ENCODE assay signal across 10 cellular contexts in genomic region chr22:21832291-21833290, GRCh38. TPM values are rescaled to one million over a fixed set of nuclear protein-coding genes. Genes with fewer than 3 reads are reported as not detected.
DNase-seq lines count a peak whose midpoint lies in the region; ATAC-seq and TF ChIP-seq lines count a peak whose summit lies in the region.
"Had no signal": no experiment of that assay in that cellular context is flagged by ENCODE, and none has a peak within 500 bp of the region (broad histone marks: within the 10 kb centered on the region; RNA-seq: fewer than 3 reads in every experiment).

No MANE protein-coding gene starts in this region.

- H4K20me1 ChIP-seq in OCI-LY1 (ENCODE audit: insufficient read depth, low read length), result no peaks in the 10 kb centered on the region; the same call in 1 of the 2 replicates
- H4K20me1 ChIP-seq in H9 (ENCODE audit: control insufficient read depth, insufficient read depth, insufficient read length), result no peaks in the 10 kb centered on the region

- H2BK120ac ChIP-seq in H9 (ENCODE audit: low read depth, low read length, poor library complexity, severe bottlenecking), result no peak overlapping the region

- no peak overlapping the region for H3K4me2 ChIP-seq in OCI-LY1 (ENCODE audit: low read length)
- no peak overlapping the region for H3K4me2 ChIP-seq in H9 (ENCODE audit: insufficient read depth, insufficient read length, low read length)

- H3K9me2 ChIP-seq in OCI-LY1 (ENCODE audit: low read depth, low read length), result no peaks in the 10 kb centered on the region

- H2BK20ac ChIP-seq in H9 (ENCODE audit: low read depth, low read length, poor library complexity, severe bottlenecking), result no peak overlapping the region

- no peaks in the 10 kb centered on the region for H3K9me3 Mint-ChIP-seq in CD4-positive, alpha-beta T cell
- H3K9me3 Mint-ChIP-seq in H9, result no peaks in the 10 kb centered on the region

- no peaks in the 10 kb centered on the region for H3K27me3 ChIP-seq in CD4-positive, alpha-beta T cell (ENCODE audit: control insufficient read depth, insufficient read depth, low read length)
- H3K27me3 ChIP-seq in OCI-LY1 (ENCODE audit: insufficient read depth, low read length) (no peaks in the 10 kb centered on the region), neutrophil (no peaks in the 10 kb centered on the region), H9 (ENCODE audit: insufficient read depth, low read length) (no peaks in the 10 kb centered on the region; the same call in 1 of the 2 replicates)

- H3K23ac ChIP-seq in H9 (ENCODE audit: insufficient read length, low read depth, low read length), result no peak overlapping the region

- no peak for DNase-seq in CD4-positive, alpha-beta T cell
- DNase-seq in fibroblast of villous mesenchyme (ENCODE audit: low read depth) (peak; percentile 42), T-helper 9 cell (no peak), NCI-H2029 treated with DMSO at 0.1 percent for 48 hours (lab: John Stamatoyannopoulos, UW) (no peak), H9 (no peak)
- DNase-seq: activated effector memory CD4-positive, alpha-beta T cell treated with anti-CD3 and anti-CD28 coated beads, Interleukin-2, amount 50 U/mL, for 16 hours; HCEC 1CT had no signal

- no peak overlapping the region for H3K18ac ChIP-seq in H9 (ENCODE audit: insufficient read length, low read depth, low read length)

- WGBS in H9 (ENCODE audit: extremely low coverage, insufficient read length, low lambda C conversion rate), result no CpG with 5 or more reads among the region's 8 CpGs

- H3K27ac ChIP-seq in CD4-positive, alpha-beta T cell (ENCODE audit: low read depth, low read length), result no peak overlapping the region
- H3K27ac ChIP-seq in OCI-LY1 (ENCODE audit: low read depth, low read length, poor library complexity, severe bottlenecking) (peak overlapping the region; percentile 49), neutrophil (peak overlapping the region; percentile 73), H9 (ENCODE audit: insufficient read length, low read depth, low read length) (no peak overlapping the region)

- no peak overlapping the region for H4K8ac ChIP-seq in H9 (replicated peaks; ENCODE audit: insufficient read length, low read depth, low read length)

- no peak overlapping the region for H2AK5ac ChIP-seq in H9 (ENCODE audit: insufficient read length, low read length)

- peak overlapping the region; percentile 66 for H3K27ac Mint-ChIP-seq in CD4-positive, alpha-beta T cell
- H3K27ac Mint-ChIP-seq in H9, result peak overlapping the region in 1 of 3 experiments; percentile 6; a peak in 1 of 7 replicates

- no peak overlapping the region for H2BK12ac ChIP-seq in H9 (ENCODE audit: insufficient read length, low read depth, low read length)

- H2BK15ac ChIP-seq in H9 (ENCODE audit: low read depth, low read length), result no peak overlapping the region

- H3K4me3 Mint-ChIP-seq in CD4-positive, alpha-beta T cell, result peak overlapping the region; percentile 57
- H3K4me3 Mint-ChIP-seq in H9, result no peak overlapping the region

- peaks cover 81% of the 10 kb centered on the region for H3K4me1 Mint-ChIP-seq in CD4-positive, alpha-beta T cell (ENCODE audit: low read depth)
- peaks cover 28 to 34% of the 10 kb centered on the region in 2 experiments for H3K4me1 Mint-ChIP-seq in H9

- no peak for TF ChIP-seq CTCF in CD4-positive, alpha-beta T cell (IDR thresholded peaks at IDR 0.05)
- no peak for TF ChIP-seq CTCF in OCI-LY1 (IDR thresholded peaks at IDR 0.05; ENCODE audit: low read length)
- no peak for TF ChIP-seq CTCF in fibroblast of villous mesenchyme (IDR thresholded peaks at IDR 0.05; ENCODE audit: insufficient read depth, low read depth, low read length)
- no peak for TF ChIP-seq CTCF in neutrophil (IDR thresholded peaks at IDR 0.05)
- no peak for TF ChIP-seq CTCF in H9 (conservative IDR thresholded peaks at IDR 0.05)

- no peaks in the 10 kb centered on the region for H3K36me3 Mint-ChIP-seq in CD4-positive, alpha-beta T cell (ENCODE audit: low read depth)
- H3K36me3 Mint-ChIP-seq in H9 (ENCODE audit: insufficient read depth in 1 of 3, low read depth in 3 of 3), result no peaks in the 10 kb centered on the region

- H3F3A ChIP-seq in OCI-LY1 (ENCODE audit: insufficient read depth, low read length), result no peaks in the 10 kb centered on the region

- H3K4me3 ChIP-seq in OCI-LY1 (ENCODE audit: low read depth, low read length, poor library complexity, severe bottlenecking) (no peak overlapping the region), fibroblast of villous mesenchyme (ENCODE audit: low read depth, low read length) (no peak overlapping the region), neutrophil (ENCODE audit: low read depth in 1 of 2, low read length in 1 of 2) (no peak overlapping the region)

- CTCF ChIA-PET in CD4-positive, alpha-beta T cell (lab: Charles Lee), result interaction anchor here (1.5 kb wide), 1 partner anchor 16 kb away, joined by 3 read pairs; no protein-coding TSS in a partner anchor

- no peak overlapping the region for H4K91ac ChIP-seq in H9 (ENCODE audit: insufficient read length, low read depth, low read length)

- peaks cover 24% of the 10 kb centered on the region for H3K79me1 ChIP-seq in H9 (ENCODE audit: insufficient read depth, low read depth, low read length, poor library complexity, severe bottlenecking)

- no peak overlapping the region for H3T11ph ChIP-seq in H9 (ENCODE audit: low read length)

- H3K56ac ChIP-seq in H9 (ENCODE audit: insufficient read length, low read depth, low read length), result no peak overlapping the region

- H3K9me3 ChIP-seq in CD4-positive, alpha-beta T cell (ENCODE audit: control insufficient read depth, low read length), result no peaks in the 10 kb centered on the region
- H3K9me3 ChIP-seq in OCI-LY1 (ENCODE audit: low read length), result no peaks in the 10 kb centered on the region
- H3K9me3 ChIP-seq in neutrophil, result no peaks in the 10 kb centered on the region
- H3K9me3 ChIP-seq in H9 (ENCODE audit: control insufficient read depth, low read depth, low read length), result no peaks in the 10 kb centered on the region

- H4K5ac ChIP-seq in H9 (ENCODE audit: insufficient read length, low read depth, low read length), result no peak overlapping the region

- H3K27me3 Mint-ChIP-seq in CD4-positive, alpha-beta T cell, result no peaks in the 10 kb centered on the region
- no peaks in the 10 kb centered on the region for H3K27me3 Mint-ChIP-seq in H9 (ENCODE audit: low read depth)

- H3K9ac ChIP-seq in OCI-LY1 (ENCODE audit: low read length) (no peak overlapping the region), H9 (ENCODE audit: extremely low read depth, insufficient read length, low read length) (no peak overlapping the region)

- H3K79me2 ChIP-seq in OCI-LY1 (ENCODE audit: insufficient read depth, low read length) (peaks cover 98% of the 10 kb centered on the region), H9 (ENCODE audit: insufficient read depth, low read length) (peaks cover 25% of the 10 kb centered on the region)

- H3K36me3 ChIP-seq in OCI-LY1 (ENCODE audit: insufficient read depth, low read length) (peaks cover 9% of the 10 kb centered on the region; the same call in 1 of the 2 replicates), neutrophil (peaks cover 6% of the 10 kb centered on the region)

- H2AFZ ChIP-seq in OCI-LY1 (ENCODE audit: low read length) (no peak overlapping the region), H9 (ENCODE audit: low read length) (no peak overlapping the region)

- intact Hi-C loops in CD4-positive, alpha-beta T cell (cut with DNase I, micrococcal nuclease), result loop anchor here in 1 of 2 experiments (2.0 kb wide), 1 partner anchor 14 kb away; no protein-coding TSS in a partner anchor

- ATAC-seq in CD4-positive, alpha-beta T cell (ENCODE audit: poor library complexity), result peak; percentile 32
- ATAC-seq in HG03342 (IDR thresholded peaks at IDR 0.05; ENCODE audit: unreplicated experiment), result no peak

- no peak overlapping the region for H2BK5ac ChIP-seq in H9 (ENCODE audit: insufficient read length, low read length)

- POLR2A ChIA-PET in CD4-positive, alpha-beta T cell (lab: Charles Lee), result interaction anchor here (0.5 kb wide), 1 partner anchor 32 kb away, joined by 4 read pairs; no protein-coding TSS in a partner anchor

- H3K23me2 ChIP-seq in H9 (ENCODE audit: insufficient read length, low read depth, low read length, poor library complexity, severe bottlenecking), result no peaks in the 10 kb centered on the region

- no peak overlapping the region for H3K14ac ChIP-seq in H9 (ENCODE audit: insufficient read depth, low read length)

- H3K4ac ChIP-seq in H9 (ENCODE audit: low read depth, low read length), result no peak overlapping the region

- H3K4me1 ChIP-seq in OCI-LY1 (ENCODE audit: insufficient read depth, low read length, severe bottlenecking), result peaks cover 54% of the 10 kb centered on the region
- H3K4me1 ChIP-seq in neutrophil (ENCODE audit: control insufficient read depth in 1 of 2, insufficient read depth in 1 of 2, low read depth in 1 of 2, low read length in 1 of 2), result peaks cover 4 to 21% of the 10 kb centered on the region in 2 experiments
- H3K4me1 ChIP-seq in H9 (ENCODE audit: insufficient read depth, low read length), result no peaks in the 10 kb centered on the region; the same call in 1 of the 2 replicates

RNA-seq across cellular contexts. Expression of gene MAPK1, which starts 34.9 kb away (rescaled TPM):
- total RNA-seq in CD4-positive, alpha-beta T cell, result 10 to 100 TPM; 39.4 to 44.0 TPM
- total RNA-seq in fibroblast of villous mesenchyme (38.7 and 51.8 TPM in 2 replicates), H9 (2021) (90.3 and 98.1 TPM in 2 replicates)

Comparison
In these comparisons a context has a peak if more than half of its experiments do, and no peak if none do; other contexts are left out.
1. H3K27ac ChIP-seq: peak in OCI-LY1 (single experiment) and neutrophil (single experiment); none in CD4-positive, alpha-beta T cell (single experiment) and H9 (single experiment).